ENCODE assay signal across 9 cellular contexts in the genomic region with DNA sequence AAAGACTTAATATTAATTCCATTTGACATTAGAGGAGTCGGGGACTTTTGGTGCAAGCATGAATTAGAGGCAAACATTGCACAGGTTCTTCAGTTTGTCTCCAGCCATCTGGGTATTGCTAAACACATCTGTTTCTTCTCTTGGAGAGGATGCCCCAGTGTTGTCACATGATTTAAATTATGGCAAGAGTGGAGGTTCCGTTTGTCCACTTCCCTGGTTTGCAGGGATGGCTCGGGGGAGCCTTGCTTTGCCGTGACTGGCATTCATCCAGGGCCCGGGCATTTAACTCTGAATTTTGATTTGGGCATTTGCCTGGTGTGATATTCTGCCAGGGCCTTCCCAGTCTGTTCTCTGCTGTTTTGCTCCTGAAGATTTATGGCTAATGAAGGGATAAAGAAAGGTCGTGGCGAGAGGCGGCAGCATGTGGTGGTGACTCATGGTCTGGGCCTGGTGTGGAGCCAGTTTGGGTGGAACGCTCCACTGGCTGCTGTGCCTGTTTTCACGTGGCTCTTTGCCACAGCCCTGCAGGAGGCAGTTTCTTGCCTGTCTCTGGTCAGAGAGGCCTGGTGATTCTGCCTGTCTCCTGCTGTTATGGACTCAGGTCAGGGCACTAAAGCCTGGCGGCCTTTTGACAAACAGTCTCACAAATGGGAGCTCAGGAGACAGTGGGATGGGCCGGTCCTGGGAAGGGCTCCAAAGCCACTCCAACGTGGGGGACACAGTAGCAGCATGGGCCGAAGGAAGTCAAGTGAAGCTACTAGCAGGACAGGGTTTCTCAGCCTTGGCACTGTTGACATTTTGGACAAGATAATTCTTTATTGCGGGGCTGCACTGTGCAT.
DNase-seq lines count a peak whose midpoint lies in the region; ATAC-seq and TF ChIP-seq lines count a peak whose summit lies in the region.
"Had no signal": no experiment of that assay in that cellular context is flagged by ENCODE, and none has a peak within 500 bp of the region (broad histone marks: within the 10 kb centered on the region; RNA-seq: fewer than 3 reads in every experiment).

No MANE protein-coding gene starts in this region.

- no peaks in the 10 kb centered on the region for H3K9me3 Mint-ChIP-seq in activated naive CD8-positive, alpha-beta T cell treated with anti-CD3 and anti-CD28 coated beads, Interleukin-2, amount 50 U/mL, for 24 hours
- no peaks in the 10 kb centered on the region for H3K9me3 Mint-ChIP-seq in activated CD8-positive, alpha-beta memory T cell treated with anti-CD3 and anti-CD28 coated beads, Interleukin-2, amount 10 ng/mL, durations not matched to agents 7 days and 5 days (ENCODE audit: low read depth)
- H3K9me3 Mint-ChIP-seq: activated naive CD4-positive, alpha-beta T cell treated with anti-CD3 and anti-CD28 coated beads, Interleukin-2, amount 50 U/mL, for 24 hours had no signal

- no peaks in the 10 kb centered on the region for H3K36me3 Mint-ChIP-seq in activated naive CD8-positive, alpha-beta T cell treated with anti-CD3 and anti-CD28 coated beads, Interleukin-2, amount 50 U/mL, for 24 hours (ENCODE audit: low read depth)
- H3K36me3 Mint-ChIP-seq in activated CD8-positive, alpha-beta memory T cell treated with anti-CD3 and anti-CD28 coated beads, Interleukin-2, amount 10 ng/mL, durations not matched to agents 7 days and 5 days = no peaks in the 10 kb centered on the region

- peak overlapping the region; percentile 65 for H3K14ac ChIP-seq in IMR-90 (replicated peaks; ENCODE audit: low read depth, low read length)

- H3K79me1 ChIP-seq in IMR-90 (ENCODE audit: low read depth in 1 of 2, low read length in 2 of 2) = no peaks in the 10 kb centered on the region

- in situ Hi-C loops in IMR-90 (cut with MboI; ENCODE audit: low sequenced_read_pairs) = no loop called here

- no peaks in the 10 kb centered on the region for H4K20me1 ChIP-seq in IMR-90 (ENCODE audit: insufficient read depth, low read length)

- CTCF ChIA-PET in IMR-90 (lab: Yijun Ruan, JAX) = no interaction called here
- CTCF ChIA-PET in activated CD8-positive, alpha-beta memory T cell treated with anti-CD3 and anti-CD28 coated beads, Interleukin-2, amount 10 ng/mL, durations not matched to agents 7 days and 5 days (lab: Charles Lee) = no interaction called here

- TF ChIP-seq POLR2A in IMR-90 (IDR thresholded peaks at IDR 0.05; ENCODE audit: low read depth, low read length) (peak; percentile 53), adrenal gland (IDR thresholded peaks at IDR 0.05) (peak in 1 of 2 donors; percentile 65)

- peak overlapping the region; percentile 33 for H3K4me2 ChIP-seq in IMR-90 (ENCODE audit: low read depth, low read length)

- H2AK5ac ChIP-seq in IMR-90 (ENCODE audit: low read depth, low read length) = peak overlapping the region; percentile 88

- H4K8ac ChIP-seq in IMR-90 (ENCODE audit: low read depth in 2 of 2, low read length in 2 of 2) = peak overlapping the region; percentile 84 to 89; a peak in 3 of 4 replicates

- TF ChIP-seq RAD21 in IMR-90 (IDR thresholded peaks at IDR 0.05; ENCODE audit: low read length) = peak; percentile 29

- H2BK120ac ChIP-seq in IMR-90 (ENCODE audit: low read depth, low read length) = peak overlapping the region; percentile 98

- H3K36me3 ChIP-seq in IMR-90 (ENCODE audit: control insufficient read depth, insufficient read depth, low read length) = no peaks in the 10 kb centered on the region
- H3K36me3 ChIP-seq in adrenal gland (replicated peaks in 1 of 2) = no peaks in the 10 kb centered on the region
- H3K36me3 ChIP-seq in heart right ventricle = no peaks in the 10 kb centered on the region
- no peaks in the 10 kb centered on the region for H3K36me3 ChIP-seq in rectal smooth muscle tissue (ENCODE audit: control insufficient read depth, insufficient read depth, low read length)

- H2AK9ac ChIP-seq in IMR-90 (replicated peaks; ENCODE audit: low read depth, low read length, poor library complexity) = peak overlapping the region; percentile 90

- TF ChIP-seq CTCF in AG09309 (IDR thresholded peaks at IDR 0.05; ENCODE audit: control insufficient read depth, insufficient read depth, low read depth, low read length, missing control alignments) (no peak), IMR-90 (conservative IDR thresholded peaks at IDR 0.05; ENCODE audit: low read depth, low read length) (0 out of 2 replicates have a peak, but pooled peaks have one; percentile 18), adrenal gland (IDR thresholded peaks at IDR 0.05) (no peak), heart right ventricle (IDR thresholded peaks at IDR 0.05) (no peak)

- peak overlapping the region; percentile 94; the same call in 2 of the 3 replicates for H2BK15ac ChIP-seq in IMR-90 (ENCODE audit: low read depth, low read length)

- peak overlapping the region; percentile 99 for H4K91ac ChIP-seq in IMR-90 (ENCODE audit: insufficient read depth, low read depth, low read length)

- intact Hi-C loops in IMR-90 (cut with micrococcal nuclease) (loop anchor here (1.0 to 10.0 kb wide), 8 partner anchors 33 to 708 kb away; a partner anchor contains a TSS), adrenal gland (cut with DNase I) (no loop called here), heart right ventricle (cut with DNase I) (loop anchor here in 3 of 10 donors (1.0 to 10.0 kb wide), 4 partner anchors 16 to 102 kb away; a partner anchor contains a TSS)

- dilution Hi-C loops in IMR-90 (cut with HindIII; ENCODE audit: low sequenced_read_pairs, unreplicated experiment) = no loop called here

- no peaks in the 10 kb centered on the region for H3K27me3 Mint-ChIP-seq in activated naive CD8-positive, alpha-beta T cell treated with anti-CD3 and anti-CD28 coated beads, Interleukin-2, amount 50 U/mL, for 24 hours
- no peaks in the 10 kb centered on the region for H3K27me3 Mint-ChIP-seq in activated CD8-positive, alpha-beta memory T cell treated with anti-CD3 and anti-CD28 coated beads, Interleukin-2, amount 10 ng/mL, durations not matched to agents 7 days and 5 days
- H3K27me3 Mint-ChIP-seq: activated naive CD4-positive, alpha-beta T cell treated with anti-CD3 and anti-CD28 coated beads, Interleukin-2, amount 50 U/mL, for 24 hours had no signal

- peak overlapping the region; percentile 94 for H3K4ac ChIP-seq in IMR-90 (ENCODE audit: low read depth, low read length)

- no peaks in the 10 kb centered on the region for H3K9me3 ChIP-seq in IMR-90 (ENCODE audit: control insufficient read depth, insufficient read depth, low read length)
- no peaks in the 10 kb centered on the region for H3K9me3 ChIP-seq in adrenal gland (replicated peaks in 1 of 3)
- no peaks in the 10 kb centered on the region for H3K9me3 ChIP-seq in heart right ventricle

- H3K4me1 Mint-ChIP-seq in activated naive CD8-positive, alpha-beta T cell treated with anti-CD3 and anti-CD28 coated beads, Interleukin-2, amount 50 U/mL, for 24 hours = no peaks in the 10 kb centered on the region
- H3K4me1 Mint-ChIP-seq in activated CD8-positive, alpha-beta memory T cell treated with anti-CD3 and anti-CD28 coated beads, Interleukin-2, amount 10 ng/mL, durations not matched to agents 7 days and 5 days = no peaks in the 10 kb centered on the region
- H3K4me1 Mint-ChIP-seq: activated naive CD4-positive, alpha-beta T cell treated with anti-CD3 and anti-CD28 coated beads, Interleukin-2, amount 50 U/mL, for 24 hours had no signal

- peak overlapping the region; percentile 98 for H2BK5ac ChIP-seq in IMR-90 (ENCODE audit: low read depth, low read length, poor library complexity, severe bottlenecking)

- H3K4me3 ChIP-seq in AG09309 (ENCODE audit: control insufficient read depth, low read depth, low read length) (no peak overlapping the region), IMR-90 (ENCODE audit: insufficient read depth, low read depth, low read length) (no peak overlapping the region), adrenal gland (no peak overlapping the region), heart right ventricle (peak overlapping the region in 2 of 10 donors; percentile 13 to 18), rectal smooth muscle tissue (ENCODE audit: low read length) (no peak overlapping the region)

- H2AFZ ChIP-seq in IMR-90 (replicated peaks; ENCODE audit: low read length, poor library complexity) = peak overlapping the region; percentile 87

- H3K4me3 Mint-ChIP-seq in activated naive CD8-positive, alpha-beta T cell treated with anti-CD3 and anti-CD28 coated beads, Interleukin-2, amount 50 U/mL, for 24 hours = no peak overlapping the region
- H3K4me3 Mint-ChIP-seq in activated CD8-positive, alpha-beta memory T cell treated with anti-CD3 and anti-CD28 coated beads, Interleukin-2, amount 10 ng/mL, durations not matched to agents 7 days and 5 days = no peak overlapping the region
- H3K4me3 Mint-ChIP-seq: activated naive CD4-positive, alpha-beta T cell treated with anti-CD3 and anti-CD28 coated beads, Interleukin-2, amount 50 U/mL, for 24 hours had no signal

- 15% methylated on average over 9 of the region's 15 CpGs; no CpG with 5 or more reads in 1 of the 2 experiments for WGBS in IMR-90 (ENCODE audit: extremely low coverage in 2 of 2, insufficient read length in 1 of 2), 2 experiments
- WGBS in adrenal gland, 4 donors = 13 to 26% (median 21%) methylated on average over 13 to 15 of the region's 15 CpGs
- 38 to 39% methylated on average over 15 of the region's 15 CpGs for WGBS in heart right ventricle, 2 donors

- H3K27ac ChIP-seq in IMR-90 (ENCODE audit: insufficient read depth, low read length) (peak overlapping the region; percentile 91), adrenal gland (peak overlapping the region; percentile 45 to 88 (median 86)), heart right ventricle (peak overlapping the region; percentile 44 to 86 (median 79)), rectal smooth muscle tissue (ENCODE audit: low read depth, low read length) (peak overlapping the region; percentile 88)

- BruUV-seq in IMR-90 (replicated peaks; lab: Mats Ljungman, UMichigan) = no TSS peak

- peaks cover 30% of the 10 kb centered on the region for H3K9me1 ChIP-seq in IMR-90 (ENCODE audit: insufficient read depth, low read length)

- H4K5ac ChIP-seq in IMR-90 (ENCODE audit: low read depth, low read length) = peak overlapping the region; percentile 87

- H3K4me1 ChIP-seq in IMR-90 (ENCODE audit: control insufficient read depth, insufficient read depth, low read length) = peaks cover 34% of the 10 kb centered on the region
- peaks cover 29 to 44% of the 10 kb centered on the region in 2 donors for H3K4me1 ChIP-seq in adrenal gland (replicated peaks in 1 of 2)
- peaks cover 7 to 44% (median 23%) of the 10 kb centered on the region in 9 donors for H3K4me1 ChIP-seq in heart right ventricle
- peaks cover 52% of the 10 kb centered on the region for H3K4me1 ChIP-seq in rectal smooth muscle tissue (ENCODE audit: control insufficient read depth, insufficient read depth, low read length)

- no peaks in the 10 kb centered on the region for H3K27me3 ChIP-seq in IMR-90 (ENCODE audit: control insufficient read depth, insufficient read depth, low read length)
- H3K27me3 ChIP-seq in adrenal gland = no peaks in the 10 kb centered on the region
- H3K27me3 ChIP-seq in heart right ventricle = no peaks in the 10 kb centered on the region
- H3K27me3 ChIP-seq in rectal smooth muscle tissue (ENCODE audit: control insufficient read depth, insufficient read depth, low read length) = no peaks in the 10 kb centered on the region

- H2BK20ac ChIP-seq in IMR-90 (ENCODE audit: low read depth, low read length) = peak overlapping the region; percentile 96

- ATAC-seq in IMR-90 (ENCODE audit: low read depth) (peak; percentile 68), heart right ventricle (peak; percentile 94 to 97 (median 96))
- ATAC-seq in activated naive CD8-positive, alpha-beta T cell treated with anti-CD3 and anti-CD28 coated beads, Interleukin-2, amount 50 U/mL, for 24 hours = no peak
- ATAC-seq in activated CD8-positive, alpha-beta memory T cell treated with anti-CD3 and anti-CD28 coated beads, Interleukin-2, amount 10 ng/mL, durations not matched to agents 7 days and 5 days = no peak

- DNase-seq in AG09309 (ENCODE audit: low read depth) (peak; percentile 92), IMR-90 (peak; percentile 97), adrenal gland (peak; percentile 93 to 99 (median 97)), heart right ventricle (peak; percentile 84 to 87), NCI-H1048 (lab: John Stamatoyannopoulos, UW) (no peak)
- no peak for DNase-seq in activated naive CD8-positive, alpha-beta T cell treated with anti-CD3 and anti-CD28 coated beads, Interleukin-2, amount 50 U/mL, for 24 hours
- DNase-seq in activated CD8-positive, alpha-beta memory T cell treated with anti-CD3 and anti-CD28 coated beads, Interleukin-2, amount 10 ng/mL, durations not matched to agents 7 days and 5 days = no peak

- no peak overlapping the region for H3K27ac Mint-ChIP-seq in activated naive CD8-positive, alpha-beta T cell treated with anti-CD3 and anti-CD28 coated beads, Interleukin-2, amount 50 U/mL, for 24 hours
- H3K27ac Mint-ChIP-seq in activated CD8-positive, alpha-beta memory T cell treated with anti-CD3 and anti-CD28 coated beads, Interleukin-2, amount 10 ng/mL, durations not matched to agents 7 days and 5 days = no peak overlapping the region
- H3K27ac Mint-ChIP-seq: activated naive CD4-positive, alpha-beta T cell treated with anti-CD3 and anti-CD28 coated beads, Interleukin-2, amount 50 U/mL, for 24 hours had no signal

- POLR2A ChIA-PET in IMR-90 (lab: Charles Lee; ENCODE audit: unreplicated experiment) = no interaction called here

- peak overlapping the region; percentile 76 for H3K56ac ChIP-seq in IMR-90 (ENCODE audit: extremely low read depth, insufficient read depth, low read length)

- peak overlapping the region; percentile 80 for H3K23ac ChIP-seq in IMR-90 (ENCODE audit: low read depth, low read length)

- peak overlapping the region; percentile 64 for H3K9ac ChIP-seq in IMR-90 (ENCODE audit: low read depth, low read length)
- H3K9ac ChIP-seq in rectal smooth muscle tissue (ENCODE audit: low read length) = no peak overlapping the region

- peak overlapping the region; percentile 92 for H3K18ac ChIP-seq in IMR-90 (ENCODE audit: low read depth, low read length)

Comparison
In these comparisons a context has a peak if more than half of its experiments do, and no peak if none do; other contexts are left out.
1. DNase-seq: peak in AG09309 (single experiment), IMR-90 (single experiment), adrenal gland (7 of 7) and heart right ventricle (2 of 2); none in activated naive CD8-positive, alpha-beta T cell treated with anti-CD3 and anti-CD28 coated beads, Interleukin-2, amount 50 U/mL, for 24 hours (single experiment), NCI-H1048 (single experiment) and activated CD8-positive, alpha-beta memory T cell treated with anti-CD3 and anti-CD28 coated beads, Interleukin-2, amount 10 ng/mL, durations not matched to agents 7 days and 5 days (single experiment).
2. ATAC-seq: peak in IMR-90 (single experiment) and heart right ventricle (8 of 8); none in activated naive CD8-positive, alpha-beta T cell treated with anti-CD3 and anti-CD28 coated beads, Interleukin-2, amount 50 U/mL, for 24 hours (single experiment) and activated CD8-positive, alpha-beta memory T cell treated with anti-CD3 and anti-CD28 coated beads, Interleukin-2, amount 10 ng/mL, durations not matched to agents 7 days and 5 days (single experiment).
3. Peak in every context shown above with its lines, with median percentiles within 50 percentile points of each other: H3K27ac ChIP-seq.